ENCODE assay signal across 14 cellular contexts in the genomic region with DNA sequence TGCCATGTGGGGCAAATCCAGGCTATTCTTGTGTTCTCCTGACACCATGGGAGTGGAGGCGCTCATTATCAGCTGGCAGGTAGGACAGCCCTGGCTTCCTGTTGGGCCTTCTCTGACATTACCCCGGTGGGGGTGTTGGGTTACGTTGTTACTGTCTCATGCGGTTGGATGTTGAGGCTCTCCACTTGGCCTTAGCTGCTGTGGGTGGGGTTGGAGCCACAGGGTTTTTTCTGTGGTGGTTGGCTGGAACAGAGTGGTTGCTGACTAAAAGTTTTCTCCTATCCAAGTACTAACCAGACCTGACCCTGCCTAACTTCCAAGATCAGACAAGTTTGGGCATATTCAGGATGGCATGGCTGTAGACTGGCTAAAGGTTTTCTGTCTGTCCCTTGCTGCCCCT. TPM values are rescaled to one million over a fixed set of nuclear protein-coding genes. Genes with fewer than 3 reads are reported as not detected.
A peak's percentile ranks its signal among the peaks of the same experiment; 100 is the strongest.
DNase-seq lines count a peak whose midpoint lies in the region; ATAC-seq and TF ChIP-seq lines count a peak whose summit lies in the region.
"Had no signal": no experiment of that assay in that cellular context is flagged by ENCODE, and none has a peak within 500 bp of the region (broad histone marks: within the 10 kb centered on the region; RNA-seq: fewer than 3 reads in every experiment).

No MANE protein-coding gene starts in this region.

- H3K36me3 ChIP-seq in MG63 (peaks cover 3% of the 10 kb centered on the region; the same call in 1 of the 2 replicates), esophagus muscularis mucosa (peaks cover 38 to 72% (median 65%) of the 10 kb centered on the region in 4 donors)
- peaks cover 6 to 63% (median 7%) of the 10 kb centered on the region in 3 experiments for H3K36me3 ChIP-seq in naive thymus-derived CD4-positive, alpha-beta T cell (ENCODE audit: control insufficient read depth in 2 of 3, insufficient read depth in 3 of 3, low read length in 3 of 3)

- TF ChIP-seq POLR2A in esophagus muscularis mucosa (IDR thresholded peaks at IDR 0.05; ENCODE audit: low read depth) = no peak

- H3K9me3 Mint-ChIP-seq in naive thymus-derived CD4-positive, alpha-beta T cell = no peaks in the 10 kb centered on the region

- CTCF ChIA-PET in naive thymus-derived CD4-positive, alpha-beta T cell (lab: Charles Lee) = no interaction called here

- H3K4me3 Mint-ChIP-seq in naive thymus-derived CD4-positive, alpha-beta T cell = no peak overlapping the region
- H3K4me3 Mint-ChIP-seq: memory B cell, WTC11 had no signal

- H3K9me3 ChIP-seq in MG63 (no peaks in the 10 kb centered on the region), esophagus muscularis mucosa (no peaks in the 10 kb centered on the region)
- no peaks in the 10 kb centered on the region for H3K9me3 ChIP-seq in naive thymus-derived CD4-positive, alpha-beta T cell (ENCODE audit: control insufficient read depth in 2 of 3, low read length in 3 of 3)

- DNase-seq in AG10803 (ENCODE audit: low read depth) (peak; percentile 62), MG63 (peak; percentile 5), esophagus muscularis mucosa (ENCODE audit: extremely low spot score) (no peak), globus pallidus (ENCODE audit: low spot score) (no peak), NOMO-1 treated with dmso at 0.1 percent for 144 hours (lab: John Stamatoyannopoulos, UW; ENCODE audit: unreplicated experiment) (no peak)
- DNase-seq in naive thymus-derived CD4-positive, alpha-beta T cell = no peak
- DNase-seq: activated naive CD4-positive, alpha-beta T cell; NCI-H2081 treated with DMSO at 0.1 percent for 48 hours; stimulated activated naive CD4-positive, alpha-beta T cell treated with Interleukin-2 at 50 U/mL for 16 hours had no signal

- H3K4me1 ChIP-seq in esophagus muscularis mucosa = peaks cover 0 to 4% (median 0%) of the 10 kb centered on the region in 4 donors
- no peaks in the 10 kb centered on the region for H3K4me1 ChIP-seq in naive thymus-derived CD4-positive, alpha-beta T cell (ENCODE audit: control insufficient read depth in 2 of 2, insufficient read depth in 2 of 2, low read length in 2 of 2)

- intact Hi-C loops in esophagus muscularis mucosa (cut with DNase I) = no loop called here
- intact Hi-C loops in naive thymus-derived CD4-positive, alpha-beta T cell (cut with micrococcal nuclease) = no loop called here

- peaks cover 28 to 59% (median 43%) of the 10 kb centered on the region in 5 donors for H3K36me3 Mint-ChIP-seq in naive thymus-derived CD4-positive, alpha-beta T cell

- H3K27ac ChIP-seq in esophagus muscularis mucosa (replicated peaks in 1 of 4) = peak overlapping the region; percentile 18 to 65 (median 20)
- H3K27ac ChIP-seq in naive thymus-derived CD4-positive, alpha-beta T cell (ENCODE audit: low read depth, low read length) = no peak overlapping the region

- ATAC-seq in naive thymus-derived CD4-positive, alpha-beta T cell = peak; percentile 34
- ATAC-seq in HG03565 (IDR thresholded peaks at IDR 0.05; ENCODE audit: unreplicated experiment) (no peak), GM18858 (IDR thresholded peaks at IDR 0.05; ENCODE audit: unreplicated experiment) (no peak)
- ATAC-seq: GM12878, WTC11 had no signal

- H3K27me3 ChIP-seq in MG63 (no peaks in the 10 kb centered on the region), esophagus muscularis mucosa (no peaks in the 10 kb centered on the region)
- no peaks in the 10 kb centered on the region for H3K27me3 ChIP-seq in naive thymus-derived CD4-positive, alpha-beta T cell (ENCODE audit: control insufficient read depth in 2 of 2, insufficient read depth in 2 of 2, low read length in 2 of 2)

- TF ChIP-seq CTCF in AG10803 (conservative IDR thresholded peaks at IDR 0.05; ENCODE audit: low read length) (no peak), esophagus muscularis mucosa (IDR thresholded peaks at IDR 0.05) (no peak)

- no peaks in the 10 kb centered on the region for H3K27me3 Mint-ChIP-seq in naive thymus-derived CD4-positive, alpha-beta T cell
- H3K27me3 Mint-ChIP-seq: memory B cell had no signal

- TF ChIP-seq EP300 in esophagus muscularis mucosa (IDR thresholded peaks at IDR 0.05) = no peak

- POLR2A ChIA-PET in naive thymus-derived CD4-positive, alpha-beta T cell (lab: Charles Lee) = interaction anchor here (1.2 kb wide), 1 partner anchor 10 kb away, joined by 3 read pairs; no protein-coding TSS in a partner anchor

- H3K4me1 Mint-ChIP-seq in naive thymus-derived CD4-positive, alpha-beta T cell = peaks cover 3 to 24% (median 12%) of the 10 kb centered on the region in 7 donors
- H3K4me1 Mint-ChIP-seq: memory B cell, WTC11 had no signal

- peak overlapping the region in 7 of 9 donors; percentile 17 to 60 (median 45) for H3K27ac Mint-ChIP-seq in naive thymus-derived CD4-positive, alpha-beta T cell
- H3K27ac Mint-ChIP-seq: memory B cell, WTC11 had no signal

- no peak overlapping the region for H3K4me3 ChIP-seq in AG10803 (ENCODE audit: low read length)
- H3K4me3 ChIP-seq in MG63 = no peak overlapping the region
- H3K4me3 ChIP-seq in esophagus muscularis mucosa = no peak overlapping the region
- H3K4me3 ChIP-seq in naive thymus-derived CD4-positive, alpha-beta T cell (ENCODE audit: low read length) = no peak overlapping the region
- H3K4me3 ChIP-seq: GM12878 had no signal

- WGBS in esophagus muscularis mucosa = 95% methylated on average over 3 of the region's 4 CpGs

RNA-seq across cellular contexts. Expression of a gene that starts 20.2 kb away (rescaled TPM):
- 10.1 and 12.3 TPM in 2 replicates for total RNA-seq in MG63 (2014; rRNA removed; shearing (Covaris generic); ENCODE audit: low replicate concordance)
- 10 to 100 TPM; 23.3 to 34.3 (median 26.4) TPM for total RNA-seq in esophagus muscularis mucosa
- total RNA-seq in naive thymus-derived CD4-positive, alpha-beta T cell = 10 to 100 TPM; 20.3 to 34.8 (median 32.4) TPM
- polyA plus RNA-seq in naive thymus-derived CD4-positive, alpha-beta T cell = 10 to 100 TPM; 17.1 to 25.4 TPM

RNA-seq across cellular contexts. Expression of a gene that starts 30.1 kb away (rescaled TPM):
- total RNA-seq in MG63 (2014; rRNA removed; shearing (Covaris generic); ENCODE audit: low replicate concordance) = 5.8 and 9.6 TPM in 2 replicates
- 1 to 10 TPM; 6.3 to 8.3 (median 7.3) TPM for total RNA-seq in esophagus muscularis mucosa
- 10 to 100 TPM in 2 of 5 experiments, 1 to 10 TPM in 3; 7.9 to 18.0 (median 10.0) TPM for total RNA-seq in naive thymus-derived CD4-positive, alpha-beta T cell
- 1 to 10 TPM; 9.3 to 9.6 TPM for polyA plus RNA-seq in naive thymus-derived CD4-positive, alpha-beta T cell

Comparison
In these comparisons a context has a peak if more than half of its experiments do, and no peak if none do; other contexts are left out.
1. DNase-seq: peak in AG10803 (single experiment) and MG63 (single experiment); none in esophagus muscularis mucosa (single experiment), naive thymus-derived CD4-positive, alpha-beta T cell (0 of 9), globus pallidus (single experiment) and NOMO-1 treated with dmso at 0.1 percent for 144 hours (single experiment).